10 cellular contexts compared by ENCODE assay signal in genomic region chr16:68707341-68708152, GRCh38. TPM values are rescaled to one million over a fixed set of nuclear protein-coding genes. Genes with fewer than 3 reads are reported as not detected.
A peak's percentile ranks its signal among the peaks of the same experiment; 100 is the strongest.
DNase-seq lines count a peak whose midpoint lies in the region; ATAC-seq and TF ChIP-seq lines count a peak whose summit lies in the region.
"Had no signal": no experiment of that assay in that cellular context is flagged by ENCODE, and none has a peak within 500 bp of the region (broad histone marks: within the 10 kb centered on the region; RNA-seq: fewer than 3 reads in every experiment).

No MANE protein-coding gene starts in this region.

- TF ChIP-seq EP300 in gastroesophageal sphincter (IDR thresholded peaks at IDR 0.05) = no peak

- H3K9me3 Mint-ChIP-seq in activated CD8-positive, alpha-beta memory T cell treated with anti-CD3 and anti-CD28 coated beads, Interleukin-2, amount 10 ng/mL, durations not matched to agents 7 days and 5 days (ENCODE audit: low read depth) = no peaks in the 10 kb centered on the region
- H3K9me3 Mint-ChIP-seq in CD8-positive, alpha-beta memory T cell = no peaks in the 10 kb centered on the region

- H3K27me3 Mint-ChIP-seq in activated CD8-positive, alpha-beta memory T cell treated with anti-CD3 and anti-CD28 coated beads, Interleukin-2, amount 10 ng/mL, durations not matched to agents 7 days and 5 days = peaks cover 20% of the 10 kb centered on the region
- H3K27me3 Mint-ChIP-seq in CD8-positive, alpha-beta memory T cell = peaks cover 13 to 15% of the 10 kb centered on the region in 2 donors

- H3K27ac ChIP-seq in gastroesophageal sphincter (no peak overlapping the region), parathyroid adenoma (peak overlapping the region; percentile 97)
- no peak overlapping the region for H3K27ac ChIP-seq in CD8-positive, alpha-beta memory T cell (ENCODE audit: low read depth, low read length)
- H3K27ac ChIP-seq: sigmoid colon had no signal

- H3K4me1 ChIP-seq in gastroesophageal sphincter (no peaks in the 10 kb centered on the region), parathyroid adenoma (peaks cover 35% of the 10 kb centered on the region)
- no peaks in the 10 kb centered on the region for H3K4me1 ChIP-seq in CD8-positive, alpha-beta memory T cell (ENCODE audit: insufficient read depth, low read length)
- H3K4me1 ChIP-seq: sigmoid colon had no signal

- WGBS in gastroesophageal sphincter (ENCODE audit: low coverage in 1 of 2), 2 donors = 60% methylated on average over 1 of the region's 27 CpGs; no CpG with 5 or more reads in 1 of the 2 donors

- H3K36me3 ChIP-seq in gastroesophageal sphincter = no peaks in the 10 kb centered on the region
- no peaks in the 10 kb centered on the region for H3K36me3 ChIP-seq in parathyroid adenoma (ENCODE audit: control insufficient read depth, insufficient read depth, low read length)
- H3K36me3 ChIP-seq in CD8-positive, alpha-beta memory T cell (ENCODE audit: insufficient read depth, low read length) = no peaks in the 10 kb centered on the region
- H3K36me3 ChIP-seq: sigmoid colon had no signal

- H3K36me3 Mint-ChIP-seq in activated CD8-positive, alpha-beta memory T cell treated with anti-CD3 and anti-CD28 coated beads, Interleukin-2, amount 10 ng/mL, durations not matched to agents 7 days and 5 days = no peaks in the 10 kb centered on the region
- no peaks in the 10 kb centered on the region for H3K36me3 Mint-ChIP-seq in CD8-positive, alpha-beta memory T cell

- DNase-seq in ELR (ENCODE audit: low read depth) (peak; percentile 67), RPMI7951 (ENCODE audit: low read depth) (peak; percentile 95)
- DNase-seq in activated CD8-positive, alpha-beta memory T cell treated with anti-CD3 and anti-CD28 coated beads, Interleukin-2, amount 10 ng/mL, durations not matched to agents 7 days and 5 days = no peak
- DNase-seq in CD8-positive, alpha-beta memory T cell = no peak
- DNase-seq: sigmoid colon, T-helper 2 cell had no signal

- no peak for TF ChIP-seq POLR2A in gastroesophageal sphincter (IDR thresholded peaks at IDR 0.05)

- CTCF ChIA-PET in activated CD8-positive, alpha-beta memory T cell treated with anti-CD3 and anti-CD28 coated beads, Interleukin-2, amount 10 ng/mL, durations not matched to agents 7 days and 5 days (lab: Charles Lee) = interaction anchor here (0.7 to 1.0 kb wide), 2 partner anchors 93 kb away, joined by 3 read pairs; no protein-coding TSS in a partner anchor
- CTCF ChIA-PET in CD8-positive, alpha-beta memory T cell (lab: Charles Lee) = no interaction called here

- peak overlapping the region; percentile 8 for H3K9ac ChIP-seq in parathyroid adenoma

- peaks cover 5% of the 10 kb centered on the region for H3K79me2 ChIP-seq in parathyroid adenoma

- peak overlapping the region; percentile 80 for H2AFZ ChIP-seq in parathyroid adenoma

- POLR2A ChIA-PET in CD8-positive, alpha-beta memory T cell (lab: Charles Lee) = no interaction called here

- H3K4me1 Mint-ChIP-seq in activated CD8-positive, alpha-beta memory T cell treated with anti-CD3 and anti-CD28 coated beads, Interleukin-2, amount 10 ng/mL, durations not matched to agents 7 days and 5 days = no peaks in the 10 kb centered on the region
- H3K4me1 Mint-ChIP-seq in CD8-positive, alpha-beta memory T cell = peaks cover 0 to 8% (median 2%) of the 10 kb centered on the region in 3 donors

- ATAC-seq in gastroesophageal sphincter = peak; percentile 22
- ATAC-seq in activated CD8-positive, alpha-beta memory T cell treated with anti-CD3 and anti-CD28 coated beads, Interleukin-2, amount 10 ng/mL, durations not matched to agents 7 days and 5 days = no peak
- ATAC-seq in HG03521 (IDR thresholded peaks at IDR 0.05; ENCODE audit: unreplicated experiment) = no peak
- no peak for ATAC-seq in GM19452 (IDR thresholded peaks at IDR 0.05; ENCODE audit: unreplicated experiment)

- H3K27me3 ChIP-seq in gastroesophageal sphincter (peaks cover 26% of the 10 kb centered on the region), parathyroid adenoma (ENCODE audit: control insufficient read depth, insufficient read depth, low read length) (no peaks in the 10 kb centered on the region)
- H3K27me3 ChIP-seq in CD8-positive, alpha-beta memory T cell (ENCODE audit: insufficient read depth, low read length, poor library complexity, severe bottlenecking) = no peaks in the 10 kb centered on the region

- no peak overlapping the region for H3K4me3 Mint-ChIP-seq in activated CD8-positive, alpha-beta memory T cell treated with anti-CD3 and anti-CD28 coated beads, Interleukin-2, amount 10 ng/mL, durations not matched to agents 7 days and 5 days
- no peak overlapping the region for H3K4me3 Mint-ChIP-seq in CD8-positive, alpha-beta memory T cell

- no peak overlapping the region for H3K27ac Mint-ChIP-seq in activated CD8-positive, alpha-beta memory T cell treated with anti-CD3 and anti-CD28 coated beads, Interleukin-2, amount 10 ng/mL, durations not matched to agents 7 days and 5 days
- H3K27ac Mint-ChIP-seq in CD8-positive, alpha-beta memory T cell = no peak overlapping the region

- no peaks in the 10 kb centered on the region for H3K9me3 ChIP-seq in gastroesophageal sphincter
- H3K9me3 ChIP-seq in parathyroid adenoma (ENCODE audit: control insufficient read depth, low read length) = no peaks in the 10 kb centered on the region
- no peaks in the 10 kb centered on the region for H3K9me3 ChIP-seq in CD8-positive, alpha-beta memory T cell (ENCODE audit: low read length)
- H3K9me3 ChIP-seq: sigmoid colon had no signal

- H3K4me3 ChIP-seq in gastroesophageal sphincter (no peak overlapping the region), parathyroid adenoma (ENCODE audit: low read depth, low read length) (peak overlapping the region; percentile 20)
- H3K4me3 ChIP-seq in CD8-positive, alpha-beta memory T cell (ENCODE audit: low read length) = no peak overlapping the region
- H3K4me3 ChIP-seq: sigmoid colon had no signal

- peak overlapping the region; percentile 55 for H3K4me2 ChIP-seq in parathyroid adenoma (ENCODE audit: low read length)

- TF ChIP-seq CTCF in gastroesophageal sphincter (IDR thresholded peaks at IDR 0.05) (no peak), parathyroid adenoma (IDR thresholded peaks at IDR 0.05) (peak; percentile 43)

RNA-seq across cellular contexts. Expression of gene CDH1, which starts 29.5 kb away (rescaled TPM):
- total RNA-seq in RPMI7951 (2014; rRNA removed; shearing (Covaris generic)) = not detected in 2 replicates
- 10 to 100 TPM in 1 of 4 donors, 1 to 10 TPM in 1, under 1 TPM in 2; 0.13 to 12.0 (median 1.2) TPM for total RNA-seq in gastroesophageal sphincter
- total RNA-seq in activated CD8-positive, alpha-beta memory T cell treated with anti-CD3 and anti-CD28 coated beads, Interleukin-2, amount 10 ng/mL, durations not matched to agents 7 days and 5 days = under 1 TPM; 0.06 to 0.09 TPM
- total RNA-seq in CD8-positive, alpha-beta memory T cell = under 1 TPM; 0.18 to 0.37 TPM
- polyA plus RNA-seq in CD8-positive, alpha-beta memory T cell = 0.94 TPM

Comparison
In these comparisons a context has a peak if more than half of its experiments do, and no peak if none do; other contexts are left out.
1. DNase-seq: peak in ELR (single experiment) and RPMI7951 (single experiment); none in activated CD8-positive, alpha-beta memory T cell treated with anti-CD3 and anti-CD28 coated beads, Interleukin-2, amount 10 ng/mL, durations not matched to agents 7 days and 5 days (single experiment) and CD8-positive, alpha-beta memory T cell (0 of 5).